Comparison of ENCODE assay signal across 10 cellular contexts in the genomic region with DNA sequence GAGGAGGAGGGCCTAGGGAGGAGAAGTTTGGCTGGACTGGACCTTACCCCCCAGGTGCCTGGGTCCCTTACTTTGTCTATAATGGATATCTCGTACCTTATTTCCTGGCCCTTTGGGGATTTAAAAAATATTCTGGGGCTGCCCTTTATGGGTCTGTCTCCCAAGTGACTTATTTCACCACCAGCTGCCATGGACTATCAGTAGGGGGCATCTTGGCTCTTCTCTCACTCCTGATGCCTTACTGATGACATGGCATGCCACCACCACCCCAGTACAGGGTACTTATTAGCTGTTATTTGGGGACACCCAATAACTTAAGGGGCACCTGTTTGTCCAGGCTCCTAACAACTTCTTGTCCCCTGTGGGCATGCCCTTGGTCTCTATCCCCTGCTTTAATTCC. TPM values are rescaled to one million over a fixed set of nuclear protein-coding genes. Genes with fewer than 3 reads are reported as not detected.
DNase-seq lines count a peak whose midpoint lies in the region; ATAC-seq and TF ChIP-seq lines count a peak whose summit lies in the region.
"Had no signal": no experiment of that assay in that cellular context is flagged by ENCODE, and none has a peak within 500 bp of the region (broad histone marks: within the 10 kb centered on the region; RNA-seq: fewer than 3 reads in every experiment).

No MANE protein-coding gene starts in this region.

- H3K27ac Mint-ChIP-seq in activated CD8-positive, alpha-beta T cell treated with anti-CD3 and anti-CD28 coated beads, Interleukin-2, amount 10 ng/mL, durations not matched to agents 7 days and 5 days: no peak overlapping the region
- H3K27ac Mint-ChIP-seq: activated CD8-positive, alpha-beta memory T cell treated with anti-CD3 and anti-CD28 coated beads, Interleukin-2, amount 10 ng/mL, durations not matched to agents 7 days and 5 days had no signal

- peaks cover 2% of the 10 kb centered on the region for H3K27me3 Mint-ChIP-seq in activated CD8-positive, alpha-beta T cell treated with anti-CD3 and anti-CD28 coated beads, Interleukin-2, amount 10 ng/mL, durations not matched to agents 7 days and 5 days (ENCODE audit: low read depth)

- no peak for TF ChIP-seq EP300 in esophagus muscularis mucosa (IDR thresholded peaks at IDR 0.05)

- H3K27ac ChIP-seq in esophagus muscularis mucosa (replicated peaks in 1 of 4): peak overlapping the region; percentile 85 to 88 (median 87)
- H3K27ac ChIP-seq in skeletal muscle tissue (ENCODE audit: low read depth, low read length): peak overlapping the region; percentile 95

- ATAC-seq in activated CD8-positive, alpha-beta T cell treated with anti-CD3 and anti-CD28 coated beads, Interleukin-2, amount 10 ng/mL, durations not matched to agents 7 days and 5 days: no peak

- H3K27me3 ChIP-seq in esophagus muscularis mucosa: no peaks in the 10 kb centered on the region
- no peaks in the 10 kb centered on the region for H3K27me3 ChIP-seq in skeletal muscle tissue (ENCODE audit: control insufficient read depth in 3 of 3, insufficient read depth in 3 of 3, low read length in 3 of 3)

- peak in 1 of 3 experiments; percentile 5 for TF ChIP-seq CTCF in esophagus muscularis mucosa (IDR thresholded peaks at IDR 0.05)

- TF ChIP-seq POLR2A in esophagus muscularis mucosa (IDR thresholded peaks at IDR 0.05; ENCODE audit: low read depth): no peak

- H3K9ac ChIP-seq in skeletal muscle tissue (ENCODE audit: low read depth in 1 of 3, low read length in 3 of 3): peak overlapping the region; percentile 25 to 85 (median 41)

- no peaks in the 10 kb centered on the region for H3K9me3 ChIP-seq in esophagus muscularis mucosa
- no peaks in the 10 kb centered on the region for H3K9me3 ChIP-seq in skeletal muscle tissue (ENCODE audit: control insufficient read depth in 3 of 3, low read length in 3 of 3)

- peaks cover 4% of the 10 kb centered on the region for H3K4me1 Mint-ChIP-seq in activated CD8-positive, alpha-beta T cell treated with anti-CD3 and anti-CD28 coated beads, Interleukin-2, amount 10 ng/mL, durations not matched to agents 7 days and 5 days (ENCODE audit: low read depth)

- no peaks in the 10 kb centered on the region for H3K36me3 Mint-ChIP-seq in activated CD8-positive, alpha-beta T cell treated with anti-CD3 and anti-CD28 coated beads, Interleukin-2, amount 10 ng/mL, durations not matched to agents 7 days and 5 days (ENCODE audit: low read depth)
- H3K36me3 Mint-ChIP-seq: activated CD8-positive, alpha-beta memory T cell treated with anti-CD3 and anti-CD28 coated beads, Interleukin-2, amount 10 ng/mL, durations not matched to agents 7 days and 5 days had no signal

- POLR2A ChIA-PET in activated CD8-positive, alpha-beta T cell treated with anti-CD3 and anti-CD28 coated beads, Interleukin-2, amount 10 ng/mL, durations not matched to agents 7 days and 5 days (lab: Charles Lee): no interaction called here

- CTCF ChIA-PET in activated CD8-positive, alpha-beta T cell treated with anti-CD3 and anti-CD28 coated beads, Interleukin-2, amount 10 ng/mL, durations not matched to agents 7 days and 5 days (lab: Charles Lee): interaction anchor here (1.0 to 8.2 kb wide), 18 partner anchors 10 to 61 kb away, joined by 3 to 52 read pairs (median 7); no protein-coding TSS in a partner anchor

- H3K36me3 ChIP-seq in esophagus muscularis mucosa (no peaks in the 10 kb centered on the region), skeletal muscle tissue (ENCODE audit: control insufficient read depth in 3 of 3, insufficient read depth in 3 of 3, low read length in 3 of 3) (peaks cover 0 to 6% (median 4%) of the 10 kb centered on the region in 3 donors)

- DNase-seq in ELR (ENCODE audit: low read depth) (peak; percentile 56), RPMI7951 (ENCODE audit: low read depth) (peak; percentile 38), esophagus muscularis mucosa (ENCODE audit: extremely low spot score) (no peak), GM19238 (ENCODE audit: insufficient read length, low spot score) (no peak), activated T-cell treated with anti-CD3 and anti-CD28 coated beads for 4 hours (no peak)
- no peak for DNase-seq in activated naive CD4-positive, alpha-beta T cell (lab: John Stamatoyannopoulos, UW)
- no peak for DNase-seq in activated CD8-positive, alpha-beta T cell treated with anti-CD3 and anti-CD28 coated beads, Interleukin-2, amount 10 ng/mL, durations not matched to agents 7 days and 5 days
- DNase-seq: kidney had no signal

- H3K4me3 Mint-ChIP-seq in activated CD8-positive, alpha-beta T cell treated with anti-CD3 and anti-CD28 coated beads, Interleukin-2, amount 10 ng/mL, durations not matched to agents 7 days and 5 days: no peak overlapping the region
- H3K4me3 Mint-ChIP-seq: activated CD8-positive, alpha-beta memory T cell treated with anti-CD3 and anti-CD28 coated beads, Interleukin-2, amount 10 ng/mL, durations not matched to agents 7 days and 5 days had no signal

- no peaks in the 10 kb centered on the region for H3K9me3 Mint-ChIP-seq in activated CD8-positive, alpha-beta T cell treated with anti-CD3 and anti-CD28 coated beads, Interleukin-2, amount 10 ng/mL, durations not matched to agents 7 days and 5 days (ENCODE audit: insufficient read depth)

- 90% methylated on average over 1 of the region's 1 CpG for WGBS in esophagus muscularis mucosa

- peaks cover 88 to 100% (median 99%) of the 10 kb centered on the region in 4 donors for H3K4me1 ChIP-seq in esophagus muscularis mucosa
- peaks cover 92 to 100% (median 99%) of the 10 kb centered on the region in 3 donors for H3K4me1 ChIP-seq in skeletal muscle tissue (ENCODE audit: control insufficient read depth in 3 of 3, insufficient read depth in 3 of 3, low read length in 3 of 3)

- intact Hi-C loops in esophagus muscularis mucosa (cut with DNase I): loop anchor here (5.0 kb wide), 1 partner anchor 51 kb away; no protein-coding TSS in a partner anchor

- H3K4me3 ChIP-seq in esophagus muscularis mucosa (no peak overlapping the region), skeletal muscle tissue (ENCODE audit: low read length in 3 of 3) (peak overlapping the region in 2 of 3 donors; percentile 33 to 61)

RNA-seq across cellular contexts. Expression of gene NFIX, which starts 38.0 kb away (rescaled TPM):
- total RNA-seq in RPMI7951 (2014; rRNA removed; shearing (Covaris generic)): 19.6 and 22.5 TPM in 2 replicates
- total RNA-seq in esophagus muscularis mucosa (100 to 1,000 TPM in 1 of 4 donors, 10 to 100 TPM in 3; 56.0 to 154 (median 79.4) TPM), skeletal muscle tissue (49.1 TPM)
- 1 to 10 TPM in 1 of 2 experiments, under 1 TPM in 1; 0.40 to 1.4 TPM for total RNA-seq in activated CD8-positive, alpha-beta T cell treated with anti-CD3 and anti-CD28 coated beads, Interleukin-2, amount 10 ng/mL, durations not matched to agents 7 days and 5 days

Comparison
In these comparisons a context has a peak if more than half of its experiments do, and no peak if none do; other contexts are left out.
1. DNase-seq: peak in ELR (single experiment) and RPMI7951 (single experiment); none in esophagus muscularis mucosa (single experiment), activated naive CD4-positive, alpha-beta T cell (0 of 4), GM19238 (single experiment), activated T-cell treated with anti-CD3 and anti-CD28 coated beads for 4 hours (single experiment) and activated CD8-positive, alpha-beta T cell treated with anti-CD3 and anti-CD28 coated beads, Interleukin-2, amount 10 ng/mL, durations not matched to agents 7 days and 5 days (single experiment).
2. H3K4me3 ChIP-seq: peak in skeletal muscle tissue (2 of 3); none in esophagus muscularis mucosa (0 of 4).